ENCODE assay signal across 14 cellular contexts in the genomic region with DNA sequence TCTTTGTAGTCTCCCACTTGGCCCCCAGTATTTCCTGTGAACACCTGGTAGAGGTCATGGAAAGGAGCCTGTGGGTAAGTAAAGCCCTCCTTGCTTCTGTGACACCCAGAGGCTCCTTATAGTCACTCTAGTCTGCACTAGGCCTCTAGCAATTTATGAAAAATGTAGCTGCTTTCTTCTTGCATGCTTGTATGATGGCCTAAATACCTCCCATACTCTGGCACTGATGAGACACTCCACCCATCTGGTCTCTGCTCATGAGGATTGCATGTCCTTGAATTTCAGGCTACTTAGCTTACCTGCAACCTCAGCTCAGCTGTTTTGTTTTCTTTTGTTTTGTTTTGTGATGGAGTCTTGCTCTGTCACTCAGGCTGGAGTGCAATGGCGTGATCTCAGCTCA. TPM values are rescaled to one million over a fixed set of nuclear protein-coding genes. Genes with fewer than 3 reads are reported as not detected.
"Had no signal": no experiment of that assay in that cellular context is flagged by ENCODE, and none has a peak within 500 bp of the region (broad histone marks: within the 10 kb centered on the region; RNA-seq: fewer than 3 reads in every experiment).

No MANE protein-coding gene starts in this region.

- H3K27me3 ChIP-seq: colonic mucosa had no signal

- DNase-seq: activated CD4-positive, alpha-beta T cell treated with anti-CD3 and anti-CD28 coated beads for 4 hours; activated naive CD4-positive, alpha-beta T cell treated with anti-CD3 and anti-CD28 coated beads for 36 hours; colonic mucosa; kidney glomerular epithelial cell; stimulated activated CD4-positive, alpha-beta T cell treated with anti-CD3 and anti-CD28 coated beads, Interleukin-2, amount 100 ng/mL, for 48 hours; stimulated activated naive CD8-positive, alpha-beta T cell treated with anti-CD3 and anti-CD28 coated beads, Interleukin-15, Interleukin-2, amounts not matched to agents 100 U/mL and 50 U/mL, for 24 hours; T-cell; WERI-Rb-1 had no signal

- H3K27ac ChIP-seq: colonic mucosa, WERI-Rb-1 had no signal

- H3K4me1 ChIP-seq: colonic mucosa had no signal

- ATAC-seq: stimulated activated naive CD8-positive, alpha-beta T cell treated with anti-CD3 and anti-CD28 coated beads, Interleukin-15, Interleukin-2, amounts not matched to agents 100 U/mL and 50 U/mL, for 24 hours; T-cell had no signal

- H3K9me3 Mint-ChIP-seq: activated naive CD4-positive, alpha-beta T cell treated with anti-CD3 and anti-CD28 coated beads for 36 hours; mesothelial cell of epicardium; neural crest cell; T-cell had no signal

- H3K36me3 ChIP-seq: colonic mucosa, WERI-Rb-1 had no signal

- H3K4me3 Mint-ChIP-seq: activated naive CD4-positive, alpha-beta T cell treated with anti-CD3 and anti-CD28 coated beads for 36 hours; mesothelial cell of epicardium; neural crest cell; T-cell had no signal

- H3K9me3 ChIP-seq: colonic mucosa had no signal

- H3K4me3 ChIP-seq: colonic mucosa had no signal

- H3K27me3 Mint-ChIP-seq: T-cell had no signal

- H3K27ac Mint-ChIP-seq: activated naive CD4-positive, alpha-beta T cell treated with anti-CD3 and anti-CD28 coated beads for 36 hours; mesothelial cell of epicardium; T-cell had no signal

- H3K36me3 Mint-ChIP-seq: mesothelial cell of epicardium, T-cell had no signal

- H3K4me1 Mint-ChIP-seq: neural crest cell, T-cell had no signal

RNA-seq across cellular contexts. Expression of gene A2ML1, which starts 4.6 kb away (rescaled TPM):
- total RNA-seq: activated naive CD4-positive, alpha-beta T cell treated with anti-CD3 and anti-CD28 coated beads for 36 hours; cardiac septum; colonic mucosa; fibroblast of lung; myocyte; neural crest cell; osteocyte; T-cell had no signal
- polyA plus RNA-seq: fibroblast of lung had no signal
